Comparison of ENCODE assay signal across 2 cellular contexts in genomic region chr3:129838086-129838485, GRCh38.
TF ChIP-seq lines count a peak whose summit lies in the region.

No MANE protein-coding gene starts in this region.

TF ChIP-seq in IMR-90, 13 proteins besides CTCF, POLR2A, EP300 and RAD21:
- TF ChIP-seq USF2 (IDR thresholded peaks at IDR 0.05; ENCODE audit: low read depth, low read length): no peak
- no peak for TF ChIP-seq ELK1 (IDR thresholded peaks at IDR 0.05; ENCODE audit: borderline replicate concordance, low read depth, low read length)
- TF ChIP-seq MAZ (IDR thresholded peaks at IDR 0.05; ENCODE audit: borderline replicate concordance, low read depth, low read length): no peak
- TF ChIP-seq MAFK (IDR thresholded peaks at IDR 0.05; ENCODE audit: low read depth, low read length): no peak
- no peak for TF ChIP-seq CHD1 (IDR thresholded peaks at IDR 0.05; ENCODE audit: low read depth, low read length)
- TF ChIP-seq MXI1 (IDR thresholded peaks at IDR 0.05; ENCODE audit: borderline replicate concordance, low read depth, low read length): no peak
- no peak for TF ChIP-seq SMC3 (IDR thresholded peaks at IDR 0.05; ENCODE audit: low read depth, low read length)
- TF ChIP-seq NFE2L2 (IDR thresholded peaks at IDR 0.05; ENCODE audit: low read depth, low read length): no peak
- no peak for TF ChIP-seq RCOR1 (IDR thresholded peaks at IDR 0.05; ENCODE audit: insufficient replicate concordance, low read length)
- TF ChIP-seq RFX5 (IDR thresholded peaks at IDR 0.05; ENCODE audit: low read depth, low read length): no peak
TF ChIP-seq in IMR-90: peak in this region for 0.

TF ChIP-seq in HepG2, 621 proteins besides CTCF, POLR2A, EP300 and RAD21:
- no peak for TF ChIP-seq XBP1 (CRISPR knock-in tag; IDR thresholded peaks at IDR 0.05)
- TF ChIP-seq CENPBD1 (CRISPR knock-in tag; IDR thresholded peaks at IDR 0.05; ENCODE audit: borderline replicate concordance, low read depth): no peak
- no peak for TF ChIP-seq SP1 (IDR thresholded peaks at IDR 0.05)
- TF ChIP-seq SP1 (CRISPR knock-in tag; IDR thresholded peaks at IDR 0.05): no peak
- TF ChIP-seq MAFK (conservative IDR thresholded peaks at IDR 0.05 in 1 of 2, IDR thresholded peaks at IDR 0.05 in 1 of 2; ENCODE audit: low read length in 2 of 2): no peak
- no peak for TF ChIP-seq ZNF33B (CRISPR knock-in tag; IDR thresholded peaks at IDR 0.05)
- no peak for TF ChIP-seq ZMYM4 (CRISPR knock-in tag; IDR thresholded peaks at IDR 0.05)
- no peak for TF ChIP-seq ASH2L (IDR thresholded peaks at IDR 0.05; ENCODE audit: insufficient read length, low read depth, low read length)
- no peak for TF ChIP-seq ZNF24 (IDR thresholded peaks at IDR 0.05)
TF ChIP-seq in HepG2: peak in this region for 0.
